In genomic region chr20:17843246-17844132, GRCh38 we compare ENCODE assay signal across 8 cellular contexts.
DNase-seq lines count a peak whose midpoint lies in the region; ATAC-seq and TF ChIP-seq lines count a peak whose summit lies in the region.

No MANE protein-coding gene starts in this region.

- no peak for TF ChIP-seq CTCF in foreskin fibroblast (IDR thresholded peaks at IDR 0.05; ENCODE audit: low read depth, low read length)

- H3K9me3 Mint-ChIP-seq in activated naive CD4-positive, alpha-beta T cell treated with anti-CD3 and anti-CD28 coated beads for 36 hours: no peaks in the 10 kb centered on the region

- ATAC-seq in T-helper 17 cell: peak; percentile 90

- H3K4me3 Mint-ChIP-seq in activated naive CD4-positive, alpha-beta T cell treated with anti-CD3 and anti-CD28 coated beads for 36 hours: no peak overlapping the region
- H3K4me3 Mint-ChIP-seq in T-helper 17 cell: no peak overlapping the region

- CTCF ChIA-PET in activated naive CD4-positive, alpha-beta T cell treated with anti-CD3 and anti-CD28 coated beads for 36 hours (lab: Charles Lee): no interaction called here

- no peaks in the 10 kb centered on the region for H3K9me3 ChIP-seq in T-helper 17 cell (ENCODE audit: control insufficient read depth, low read length, poor library complexity, severe bottlenecking)

- H3K4me3 ChIP-seq in foreskin fibroblast (ENCODE audit: low read depth in 1 of 2, low read length in 2 of 2): no peak overlapping the region

- peak; percentile 11 for DNase-seq in activated naive CD4-positive, alpha-beta T cell treated with anti-CD3 and anti-CD28 coated beads for 36 hours
- DNase-seq in activated naive CD4-positive, alpha-beta T cell treated with anti-CD3 and anti-CD28 coated beads, Interleukin-2, amount 50 U/mL, for 16 hours: no peak
- DNase-seq in T-helper 17 cell (peak in 1 of 3 donors; percentile 11), foreskin fibroblast (peak; percentile 93 to 95), smooth muscle cell of the brain vasculature (ENCODE audit: low read depth, low spot score) (peak; percentile 79), DMS153 (lab: John Stamatoyannopoulos, UW) (no peak), NCI-H146 (lab: John Stamatoyannopoulos, UW) (no peak), NCI-H1105 treated with DMSO at 0.1 percent for 48 hours (lab: John Stamatoyannopoulos, UW) (no peak)

- H3K27ac Mint-ChIP-seq in activated naive CD4-positive, alpha-beta T cell treated with anti-CD3 and anti-CD28 coated beads for 36 hours: no peak overlapping the region
- H3K27ac Mint-ChIP-seq in T-helper 17 cell: peak overlapping the region; percentile 74

- no peaks in the 10 kb centered on the region for H3K27me3 Mint-ChIP-seq in activated naive CD4-positive, alpha-beta T cell treated with anti-CD3 and anti-CD28 coated beads for 36 hours (ENCODE audit: low read depth)
- peaks cover 11% of the 10 kb centered on the region for H3K27me3 Mint-ChIP-seq in T-helper 17 cell

- H3K4me1 Mint-ChIP-seq in activated naive CD4-positive, alpha-beta T cell treated with anti-CD3 and anti-CD28 coated beads for 36 hours (ENCODE audit: low read depth): no peaks in the 10 kb centered on the region
- peaks cover 45% of the 10 kb centered on the region for H3K4me1 Mint-ChIP-seq in T-helper 17 cell

- H3K36me3 Mint-ChIP-seq in activated naive CD4-positive, alpha-beta T cell treated with anti-CD3 and anti-CD28 coated beads for 36 hours (ENCODE audit: low read depth): no peaks in the 10 kb centered on the region
- no peaks in the 10 kb centered on the region for H3K36me3 Mint-ChIP-seq in T-helper 17 cell (ENCODE audit: low read depth)

- intact Hi-C loops in activated naive CD4-positive, alpha-beta T cell treated with anti-CD3 and anti-CD28 coated beads for 36 hours (cut with micrococcal nuclease): no loop called here

Comparison
In these comparisons a context has a peak if more than half of its experiments do, and no peak if none do; other contexts are left out.
1. DNase-seq: peak in activated naive CD4-positive, alpha-beta T cell treated with anti-CD3 and anti-CD28 coated beads for 36 hours (single experiment), foreskin fibroblast (2 of 2) and smooth muscle cell of the brain vasculature (single experiment); none in activated naive CD4-positive, alpha-beta T cell treated with anti-CD3 and anti-CD28 coated beads, Interleukin-2, amount 50 U/mL, for 16 hours (single experiment), DMS153 (single experiment), NCI-H146 (single experiment) and NCI-H1105 treated with DMSO at 0.1 percent for 48 hours (single experiment).